27 cellular contexts compared by ENCODE assay signal in the genomic region with DNA sequence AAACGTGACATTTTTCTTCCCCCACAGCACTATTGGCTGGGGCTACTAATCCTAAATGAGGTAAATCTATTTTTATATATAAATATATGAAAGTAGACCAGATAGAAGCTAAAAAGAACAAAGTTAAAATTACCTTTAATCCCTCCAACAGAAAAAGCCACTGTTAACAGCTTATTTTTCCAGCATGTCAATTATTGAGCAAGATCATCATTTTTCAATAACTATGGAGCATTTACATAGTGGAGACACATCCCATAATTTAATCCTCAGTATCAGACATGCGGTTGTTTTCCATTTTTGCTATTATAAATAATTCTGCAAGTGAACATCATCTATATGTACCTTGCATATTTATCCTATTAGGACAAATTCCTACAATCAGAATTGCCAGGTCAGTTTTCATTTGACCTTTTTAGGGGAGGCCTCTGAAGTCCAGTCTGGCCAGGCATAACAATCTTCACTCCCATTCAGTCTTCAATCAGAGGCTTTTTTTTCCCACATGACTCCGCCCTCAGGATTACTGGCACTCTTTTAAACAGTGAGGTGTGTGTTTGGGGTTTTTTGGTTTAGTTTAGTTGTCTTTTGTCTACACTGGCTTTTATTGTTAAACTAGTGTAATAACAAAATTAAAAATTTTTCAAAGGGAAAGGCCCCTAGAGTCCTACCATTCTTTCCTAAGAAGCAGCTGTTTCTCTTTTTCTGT. TPM values are rescaled to one million over a fixed set of nuclear protein-coding genes. Genes with fewer than 3 reads are reported as not detected.
DNase-seq lines count a peak whose midpoint lies in the region; ATAC-seq, FAIRE-seq and TF ChIP-seq lines count a peak whose summit lies in the region.
"Had no signal": no experiment of that assay in that cellular context is flagged by ENCODE, and none has a peak within 500 bp of the region (broad histone marks: within the 10 kb centered on the region; RNA-seq: fewer than 3 reads in every experiment).

No MANE protein-coding gene starts in this region.

- no peak for FAIRE-seq in K562 (lab: Jason Lieb, UNC)
- FAIRE-seq: A204.1, GM12878, GM12892, GM18507 had no signal

- no peaks in the 10 kb centered on the region for H3K79me2 ChIP-seq in K562 (ENCODE audit: control insufficient read depth, insufficient read depth, low read length)
- H3K79me2 ChIP-seq in neural progenitor cell (ENCODE audit: low read depth) = no peaks in the 10 kb centered on the region

- ATAC-seq in K562 = no peak
- no peak for ATAC-seq in GM18520 (IDR thresholded peaks at IDR 0.05; ENCODE audit: unreplicated experiment)
- no peak for ATAC-seq in CD8-positive, alpha-beta T cell
- ATAC-seq: GM12878 had no signal

- no peak overlapping the region for H3K4me2 ChIP-seq in K562 (ENCODE audit: insufficient read depth, low read length)
- H3K4me2 ChIP-seq in neural progenitor cell = no peak overlapping the region
- H3K4me2 ChIP-seq: BLaER1 had no signal

- H3K36me3 ChIP-seq in HAP-1 (replicated peaks) (peaks cover 4% of the 10 kb centered on the region; the same call in 1 of the 2 replicates), K562 (ENCODE audit: control insufficient read depth, insufficient read depth, low read length) (peaks cover 40% of the 10 kb centered on the region; the same call in 2 of the 3 replicates), neural progenitor cell (no peaks in the 10 kb centered on the region)
- H3K36me3 ChIP-seq in CD8-positive, alpha-beta T cell (ENCODE audit: insufficient read depth, low read length) = peaks cover 32% of the 10 kb centered on the region

- H3K27me3 ChIP-seq in HAP-1 (ENCODE audit: low read depth) (no peaks in the 10 kb centered on the region), K562 (ENCODE audit: control insufficient read depth in 2 of 2, insufficient read depth in 2 of 2, low read length in 2 of 2) (no peaks in the 10 kb centered on the region), neural progenitor cell (no peaks in the 10 kb centered on the region)
- H3K27me3 ChIP-seq in CD8-positive, alpha-beta T cell (ENCODE audit: insufficient read depth, low read length) = no peaks in the 10 kb centered on the region
- H3K27me3 ChIP-seq: BE2C, BLaER1 had no signal

- no peaks in the 10 kb centered on the region for H3K4me1 Mint-ChIP-seq in neural progenitor cell
- no peaks in the 10 kb centered on the region for H3K4me1 Mint-ChIP-seq in CD8-positive, alpha-beta T cell (ENCODE audit: low read depth)
- H3K4me1 Mint-ChIP-seq: CD14-positive monocyte; CD4-positive, alpha-beta memory T cell had no signal

- H3F3A ChIP-seq in neural progenitor cell (ENCODE audit: low read depth) = no peaks in the 10 kb centered on the region

- H3K27me3 Mint-ChIP-seq in neural progenitor cell (ENCODE audit: insufficient read depth, low read depth) = peaks cover 2% of the 10 kb centered on the region
- H3K27me3 Mint-ChIP-seq in CD8-positive, alpha-beta T cell (ENCODE audit: low read depth) = no peaks in the 10 kb centered on the region
- H3K27me3 Mint-ChIP-seq: CD4-positive, alpha-beta memory T cell; CD4-positive, CD25-positive, alpha-beta regulatory T cell had no signal

- POLR2A ChIA-PET in K562 (lab: Yijun Ruan, JAX) = no interaction called here
- POLR2A ChIA-PET in CD8-positive, alpha-beta T cell (lab: Charles Lee) = no interaction called here

- no peak for TF ChIP-seq EP300 in K562 (IDR thresholded peaks at IDR 0.05; ENCODE audit: low read length)

- TF ChIP-seq POLR2A in K562 (conservative IDR thresholded peaks at IDR 0.05) = no peak

- H3K4me1 ChIP-seq in HAP-1 (peaks cover 27% of the 10 kb centered on the region), K562 (replicated peaks in 1 of 2; ENCODE audit: control insufficient read depth in 2 of 2, insufficient read depth in 2 of 2, low read length in 2 of 2) (no peaks in the 10 kb centered on the region), neural progenitor cell (peaks cover 5% of the 10 kb centered on the region)
- H3K4me1 ChIP-seq in CD8-positive, alpha-beta T cell (ENCODE audit: insufficient read depth, low read length) = no peaks in the 10 kb centered on the region
- H3K4me1 ChIP-seq: BE2C, BLaER1 had no signal

- no peaks in the 10 kb centered on the region for H3K9me1 ChIP-seq in K562 (ENCODE audit: control insufficient read depth, insufficient read depth, low read length)

- H3K9ac ChIP-seq in K562 (ENCODE audit: insufficient read depth in 1 of 2, low read depth in 2 of 2, low read length in 2 of 2) = no peak overlapping the region
- no peak overlapping the region for H3K9ac ChIP-seq in neural progenitor cell
- H3K9ac ChIP-seq: BLaER1 had no signal

- no TSS peak for BruUV-seq in K562 (replicated peaks; lab: Mats Ljungman, UMichigan)

- DNase-seq in COLO829 (ENCODE audit: low spot score) = peak; percentile 15
- peak; percentile 51 to 66 for DNase-seq in HAP-1 (ENCODE audit: low spot score in 2 of 2)
- no peak for DNase-seq in K562 (ENCODE audit: extremely low read depth in 1 of 4, low spot score in 3 of 4)
- peak; percentile 32 for DNase-seq in neural progenitor cell (ENCODE audit: low spot score)
- DNase-seq in NCI-H510A treated with DMSO at 0.1 percent for 48 hours (lab: John Stamatoyannopoulos, UW) = no peak
- no peak for DNase-seq in CD8-positive, alpha-beta T cell
- DNase-seq: 8988T; ACHN; BE2C; C1 segment of cervical spinal cord; CD4-positive, alpha-beta memory T cell; CD4-positive, CD25-positive, alpha-beta regulatory T cell; COR-L47; DMS 273 treated with DMSO at 0.1 percent for 48 hours; DMS153; DMS53; DMS79; DND-41; EL; GDM1 had no signal

- H3K9me3 ChIP-seq in HAP-1 (no peaks in the 10 kb centered on the region), K562 (replicated peaks; ENCODE audit: control insufficient read depth, insufficient read depth, low read depth, low read length) (no peaks in the 10 kb centered on the region), neural progenitor cell (ENCODE audit: low read depth) (no peaks in the 10 kb centered on the region)
- no peaks in the 10 kb centered on the region for H3K9me3 ChIP-seq in CD8-positive, alpha-beta T cell (ENCODE audit: low read length)
- H3K9me3 ChIP-seq: BE2C, BLaER1 had no signal

- no peak overlapping the region for H3K4me3 Mint-ChIP-seq in neural progenitor cell
- no peak overlapping the region for H3K4me3 Mint-ChIP-seq in CD8-positive, alpha-beta T cell
- H3K4me3 Mint-ChIP-seq: CD14-positive monocyte; CD4-positive, alpha-beta memory T cell; CD4-positive, CD25-positive, alpha-beta regulatory T cell had no signal

- no peak for TF ChIP-seq RAD21 in K562 (CRISPR knock-in tag; conservative IDR thresholded peaks at IDR 0.05 in 1 of 2, IDR thresholded peaks at IDR 0.05 in 1 of 2)

- H3K36me3 Mint-ChIP-seq in neural progenitor cell = peaks cover 16% of the 10 kb centered on the region
- H3K36me3 Mint-ChIP-seq in CD8-positive, alpha-beta T cell = peaks cover 79% of the 10 kb centered on the region

- H4K20me1 ChIP-seq in K562 (replicated peaks; ENCODE audit: control insufficient read depth, insufficient read depth, low read length) (no peaks in the 10 kb centered on the region), neural progenitor cell (ENCODE audit: low read depth) (no peaks in the 10 kb centered on the region)
- H4K20me1 ChIP-seq: BLaER1 had no signal

- 58% methylated on average over 3 of the region's 3 CpGs for WGBS in K562 (ENCODE audit: insufficient coverage, low coverage, missing lambda C conversion rate)

- H2AFZ ChIP-seq in K562 (ENCODE audit: low read depth, low read length) (no peak overlapping the region), neural progenitor cell (replicated peaks) (no peak overlapping the region)

- H3K27ac ChIP-seq in K562 (ENCODE audit: extremely low read depth, low read depth, low read length) (no peak overlapping the region), neural progenitor cell (no peak overlapping the region)
- no peak overlapping the region for H3K27ac ChIP-seq in CD8-positive, alpha-beta T cell (ENCODE audit: low read depth, low read length)
- H3K27ac ChIP-seq: BLaER1 had no signal

- no peak overlapping the region for H3K27ac Mint-ChIP-seq in neural progenitor cell
- no peak overlapping the region for H3K27ac Mint-ChIP-seq in CD8-positive, alpha-beta T cell
- H3K27ac Mint-ChIP-seq: CD4-positive, CD25-positive, alpha-beta regulatory T cell had no signal

- no peak overlapping the region for H3K4me3 ChIP-seq in HAP-1
- H3K4me3 ChIP-seq in K562 = no peak overlapping the region
- H3K4me3 ChIP-seq in neural progenitor cell = no peak overlapping the region
- no peak overlapping the region for H3K4me3 ChIP-seq in CD8-positive, alpha-beta T cell (ENCODE audit: low read depth, low read length)
- H3K4me3 ChIP-seq: BLaER1, GM12878 had no signal

- TF ChIP-seq CTCF in K562 (IDR thresholded peaks at IDR 0.05 in 2 of 3, conservative IDR thresholded peaks at IDR 0.05 in 1 of 3; ENCODE audit: insufficient read depth in 2 of 3, low read depth in 1 of 3, low read length in 3 of 3) = no peak
- no peak for TF ChIP-seq CTCF in neural progenitor cell (IDR thresholded peaks at IDR 0.05)
- no peak for TF ChIP-seq CTCF in CD8-positive, alpha-beta T cell (IDR thresholded peaks at IDR 0.05)

- intact Hi-C loops in K562 (cut with micrococcal nuclease) = no loop called here
- intact Hi-C loops in CD8-positive, alpha-beta T cell (cut with DNase I, micrococcal nuclease) = no loop called here

- no peaks in the 10 kb centered on the region for H3K9me3 Mint-ChIP-seq in neural progenitor cell
- H3K9me3 Mint-ChIP-seq in CD8-positive, alpha-beta T cell = no peaks in the 10 kb centered on the region
- H3K9me3 Mint-ChIP-seq: CD14-positive monocyte; CD4-positive, alpha-beta memory T cell; CD4-positive, CD25-positive, alpha-beta regulatory T cell had no signal

- in situ Hi-C loops in HAP-1 (cut with MboI; ENCODE audit: low sequenced_read_pairs) = no loop called here
- in situ Hi-C loops in K562 (cut with MboI) = no loop called here

- CTCF ChIA-PET in K562 (lab: Yijun Ruan, JAX; ENCODE audit: low intra/inter-chr PET ratio) = no interaction called here
- CTCF ChIA-PET in CD8-positive, alpha-beta T cell (lab: Charles Lee) = no interaction called here

RNA-seq across cellular contexts. Expression of a gene that starts 29.2 kb away (rescaled TPM):
- total RNA-seq in K562 (2011; cell fraction: chromatin; rRNA removed; ENCODE audit: low replicate concordance) = 87.7 and 109 TPM in 2 replicates
- 50.2 and 58.3 TPM in 2 replicates for total RNA-seq in K562 (2011; cell fraction: nucleolus; rRNA removed)
- total RNA-seq in K562 (2011; cell fraction: nucleoplasm; rRNA removed) = 72.6 and 98.8 TPM in 2 replicates
- total RNA-seq in K562 (2014; rRNA removed) (12.4 and 15.6 TPM in 2 replicates), K562 (2014; rRNA removed; fragmentation: Illumina TruSeq; extraction: Trizol) (11.5 and 12.4 TPM in 2 replicates), K562 (2015; rRNA removed; fragmentation: Illumina TruSeq; extraction: Trizol) (10.2 and 10.6 TPM in 2 replicates), K562 (2021) (21.8 and 22.6 TPM in 2 replicates), neural progenitor cell (ENCODE audit: low replicate concordance) (21.9 and 30.3 TPM in 2 replicates)
- polyA plus RNA-seq in K562 (2011; rRNA removed) (27.9 and 29.7 TPM in 2 replicates), K562 (2014; fragmentation: Illumina TruSeq; extraction: Trizol) (18.5 and 20.6 TPM in 2 replicates), K562 (2014; fragmentation: Nextera tagmentation; extraction: Ambion mirVana) (10 to 100 TPM in 1 of 2 experiments, 1 to 10 TPM in 1; 8.2 to 12.3 TPM), K562 (2014; rRNA removed) (11.9 and 16.3 TPM in 2 replicates)
- polyA plus RNA-seq in K562 (2011; cell fraction: cytosol; rRNA removed) = 23.3 and 29.8 TPM in 2 replicates
- 27.1 and 31.3 TPM in 2 replicates for polyA plus RNA-seq in K562 (2011; cell fraction: nucleus; rRNA removed)
- 14.3 and 20.0 TPM in 2 replicates for polyA plus RNA-seq in K562 (2012)
- 59.5 and 60.9 TPM in 2 replicates for polyA minus RNA-seq in K562 (2011; rRNA and poly(A)+ RNA removed)
- 20.5 and 23.9 TPM in 2 replicates for polyA minus RNA-seq in K562 (2011; cell fraction: cytosol; rRNA and poly(A)+ RNA removed)
- 58.3 and 74.0 TPM in 2 replicates for polyA minus RNA-seq in K562 (2011; cell fraction: nucleus; rRNA and poly(A)+ RNA removed)
- total RNA-seq in CD8-positive, alpha-beta T cell = 1 to 10 TPM; 4.6 to 5.3 TPM

RNA-seq across cellular contexts. Expression of a gene that starts 57.2 kb away (rescaled TPM):
- 189 and 251 TPM in 2 replicates for total RNA-seq in K562 (2011; cell fraction: chromatin; rRNA removed; ENCODE audit: low replicate concordance)
- total RNA-seq in K562 (2011; cell fraction: nucleolus; rRNA removed) = 470 and 540 TPM in 2 replicates
- total RNA-seq in K562 (2011; cell fraction: nucleoplasm; rRNA removed) = 645 and 1,259 TPM in 2 replicates
- 1,954 and 2,610 TPM in 2 replicates for total RNA-seq in K562 (2014; rRNA removed)
- total RNA-seq in K562 (2014; rRNA removed; fragmentation: Illumina TruSeq; extraction: Trizol) = 2,970 and 2,991 TPM in 2 replicates
- total RNA-seq in K562 (2015; rRNA removed; fragmentation: Illumina TruSeq; extraction: Trizol) = 3,128 and 3,349 TPM in 2 replicates
- total RNA-seq in K562 (2021) = 2,073 and 2,273 TPM in 2 replicates
- 2,373 and 2,467 TPM in 2 replicates for polyA plus RNA-seq in K562 (2011; rRNA removed)
- polyA plus RNA-seq in K562 (2011; cell fraction: cytosol; rRNA removed) = 982 and 1,470 TPM in 2 replicates
- polyA plus RNA-seq in K562 (2011; cell fraction: nucleus; rRNA removed) = 1,025 and 1,886 TPM in 2 replicates
- 3,284 and 4,946 TPM in 2 replicates for polyA plus RNA-seq in K562 (2012)
- 2,856 and 3,318 TPM in 2 replicates for polyA plus RNA-seq in K562 (2014; fragmentation: Illumina TruSeq; extraction: Trizol)
- polyA plus RNA-seq in K562 (2014; fragmentation: Nextera tagmentation; extraction: Ambion mirVana) = 1,000 to 10,000 TPM; 2,078 to 2,436 TPM
- polyA plus RNA-seq in K562 (2014; rRNA removed) = 1,938 and 2,430 TPM in 2 replicates
- 655 and 700 TPM in 2 replicates for polyA minus RNA-seq in K562 (2011; rRNA and poly(A)+ RNA removed)
- 685 and 976 TPM in 2 replicates for polyA minus RNA-seq in K562 (2011; cell fraction: cytosol; rRNA and poly(A)+ RNA removed)
- polyA minus RNA-seq in K562 (2011; cell fraction: nucleus; rRNA and poly(A)+ RNA removed) = 201 and 409 TPM in 2 replicates
- total RNA-seq in neural progenitor cell (ENCODE audit: low replicate concordance) = 1,730 and 1,918 TPM in 2 replicates
- 1,000 to 10,000 TPM; 4,048 to 4,064 TPM for total RNA-seq in CD8-positive, alpha-beta T cell

Comparison
In these comparisons a context has a peak if more than half of its experiments do, and no peak if none do; other contexts are left out.
1. DNase-seq: peak in COLO829 (single experiment), HAP-1 (2 of 2) and neural progenitor cell (single experiment); none in K562 (0 of 4), NCI-H510A treated with DMSO at 0.1 percent for 48 hours (single experiment) and CD8-positive, alpha-beta T cell (0 of 7).